14 cellular contexts compared by ENCODE assay signal in genomic region chr2:224524657-224525056, GRCh38.
DNase-seq lines count a peak whose midpoint lies in the region; ATAC-seq, FAIRE-seq and TF ChIP-seq lines count a peak whose summit lies in the region.
"Had no signal": no experiment of that assay in that cellular context is flagged by ENCODE, and none has a peak within 500 bp of the region (broad histone marks: within the 10 kb centered on the region; RNA-seq: fewer than 3 reads in every experiment).

No MANE protein-coding gene starts in this region.

- CTCF ChIA-PET in A549 (lab: Yijun Ruan, JAX): interaction anchor here (0.8 to 1.1 kb wide), 3 partner anchors 12 to 54 kb away, joined by 3 read pairs; no protein-coding TSS in a partner anchor

- TF ChIP-seq EP300 in A549 (IDR thresholded peaks at IDR 0.05): no peak

- H3K4me3 ChIP-seq in A549 (no peak overlapping the region), GM08714 (ENCODE audit: low read length) (peak overlapping the region; percentile 60; the same call in 1 of the 2 replicates)
- H3K4me3 ChIP-seq: ascending aorta, BLaER1, dorsolateral prefrontal cortex had no signal

- H3K36me3 Mint-ChIP-seq in T-helper 2 cell treated with Interferon-gamma antibody and Interleukin-4, amounts not matched to agents 5 μg/mL and 100 μg/mL, for 36 hours (ENCODE audit: low read depth): peaks cover 22% of the 10 kb centered on the region
- peaks cover 2% of the 10 kb centered on the region for H3K36me3 Mint-ChIP-seq in memory B cell

- no peak for DNase-seq in A549 (ENCODE audit: low read depth in 1 of 2, low spot score in 1 of 2)
- DNase-seq in T-helper 2 cell treated with Interferon-gamma antibody and Interleukin-4, amounts not matched to agents 5 μg/mL and 100 μg/mL, for 36 hours (ENCODE audit: low spot score): no peak
- DNase-seq in memory B cell (ENCODE audit: low spot score in 2 of 2): no peak
- DNase-seq in T1000 (lab: John Stamatoyannopoulos, UW): no peak
- DNase-seq in Kasumi-1 (lab: John Stamatoyannopoulos, UW): no peak
- DNase-seq in substantia nigra (lab: John Stamatoyannopoulos, UW): no peak
- DNase-seq: dorsolateral prefrontal cortex; NCI-H446 treated with DMSO at 0.1 percent for 48 hours; stimulated activated CD4-positive, alpha-beta T cell treated with anti-CD3 and anti-CD28 coated beads, Interleukin-2, amount 100 ng/mL, for 48 hours had no signal

- POLR2A ChIA-PET in A549 (lab: Yijun Ruan, JAX): no interaction called here

- TF ChIP-seq CTCF in A549 (IDR thresholded peaks at IDR 0.05): no peak

- TF ChIP-seq POLR2A in A549 (IDR thresholded peaks at IDR 0.05; ENCODE audit: low read length): no peak

- H3K27ac ChIP-seq in A549 (no peak overlapping the region), substantia nigra (ENCODE audit: low read depth, low read length, poor library complexity, severe bottlenecking) (no peak overlapping the region)
- H3K27ac ChIP-seq: ascending aorta, BLaER1 had no signal

- peak overlapping the region; percentile 92 for H3K27ac Mint-ChIP-seq in T-helper 2 cell treated with Interferon-gamma antibody and Interleukin-4, amounts not matched to agents 5 μg/mL and 100 μg/mL, for 36 hours
- peak overlapping the region; percentile 95 for H3K27ac Mint-ChIP-seq in memory B cell

- FAIRE-seq in A549 (lab: Jason Lieb, UNC): no peak

- peaks cover 55% of the 10 kb centered on the region for H3K4me1 ChIP-seq in A549

- H3K4me1 Mint-ChIP-seq in T-helper 2 cell treated with Interferon-gamma antibody and Interleukin-4, amounts not matched to agents 5 μg/mL and 100 μg/mL, for 36 hours (ENCODE audit: low read depth): peaks cover 64% of the 10 kb centered on the region
- H3K4me1 Mint-ChIP-seq in memory B cell: peaks cover 48% of the 10 kb centered on the region

- H3K27me3 Mint-ChIP-seq in T-helper 2 cell treated with Interferon-gamma antibody and Interleukin-4, amounts not matched to agents 5 μg/mL and 100 μg/mL, for 36 hours (ENCODE audit: low read depth): no peaks in the 10 kb centered on the region
- no peaks in the 10 kb centered on the region for H3K27me3 Mint-ChIP-seq in memory B cell

- ATAC-seq in A549 (no peak), memory B cell (ENCODE audit: low read depth) (no peak), HG03354 (IDR thresholded peaks at IDR 0.05; ENCODE audit: poor library complexity, severe bottlenecking, unreplicated experiment) (no peak)
- ATAC-seq: HCT116 had no signal

- H3K9me3 ChIP-seq in A549: no peaks in the 10 kb centered on the region
- H3K9me3 ChIP-seq: ascending aorta, BLaER1 had no signal

- H3K9me3 Mint-ChIP-seq in T-helper 2 cell treated with Interferon-gamma antibody and Interleukin-4, amounts not matched to agents 5 μg/mL and 100 μg/mL, for 36 hours: no peaks in the 10 kb centered on the region
- H3K9me3 Mint-ChIP-seq in memory B cell: no peaks in the 10 kb centered on the region

- TF ChIP-seq RAD21 in A549 (conservative IDR thresholded peaks at IDR 0.05 in 1 of 2, IDR thresholded peaks at IDR 0.05 in 1 of 2): no peak

- H3K4me3 Mint-ChIP-seq in T-helper 2 cell treated with Interferon-gamma antibody and Interleukin-4, amounts not matched to agents 5 μg/mL and 100 μg/mL, for 36 hours: peak overlapping the region; percentile 74
- peak overlapping the region; percentile 80 for H3K4me3 Mint-ChIP-seq in memory B cell

- peak overlapping the region; percentile 30; the same call in 2 of the 3 replicates for H3K4me2 ChIP-seq in A549
- H3K4me2 ChIP-seq: BLaER1 had no signal

- WGBS in A549 (ENCODE audit: missing lambda C conversion rate): 86% methylated on average over 2 of the region's 2 CpGs

TF ChIP-seq in A549, 52 proteins besides CTCF, POLR2A, EP300 and RAD21:
- TF ChIP-seq SREBF2 (IDR thresholded peaks at IDR 0.05) (no peak), EHF (CRISPR knock-in tag; IDR thresholded peaks at IDR 0.05) (no peak), HOXB5 (CRISPR knock-in tag; IDR thresholded peaks at IDR 0.05) (no peak), USF2 (IDR thresholded peaks at IDR 0.05) (no peak), FOSB (CRISPR knock-in tag; IDR thresholded peaks at IDR 0.05) (no peak), MAX (IDR thresholded peaks at IDR 0.05) (no peak), ZNF302 (CRISPR knock-in tag; IDR thresholded peaks at IDR 0.05) (no peak), RFX5 (IDR thresholded peaks at IDR 0.05) (no peak), RNF2 (IDR thresholded peaks at IDR 0.05; ENCODE audit: borderline replicate concordance, low read depth) (no peak), HOXB13 (CRISPR knock-in tag; IDR thresholded peaks at IDR 0.05; ENCODE audit: low read depth) (no peak), HES2 (IDR thresholded peaks at IDR 0.05) (no peak), ESRRA (IDR thresholded peaks at IDR 0.05; ENCODE audit: borderline replicate concordance, low read length) (no peak), CEBPB (IDR thresholded peaks at IDR 0.05) (no peak), BCL3 (IDR thresholded peaks at IDR 0.05) (no peak), HMGXB4 (CRISPR knock-in tag; IDR thresholded peaks at IDR 0.05; ENCODE audit: borderline replicate concordance) (no peak), CBX8 (IDR thresholded peaks at IDR 0.05) (no peak)
